ENCODE assay signal across 8 cellular contexts in genomic region chr3:160921020-160921635, GRCh38.
DNase-seq lines count a peak whose midpoint lies in the region; ATAC-seq and TF ChIP-seq lines count a peak whose summit lies in the region.

No MANE protein-coding gene starts in this region.

- H3K4me1 ChIP-seq in esophagus muscularis mucosa = peaks cover 1 to 10% (median 5%) of the 10 kb centered on the region in 4 donors

- H3K36me3 ChIP-seq in esophagus muscularis mucosa = no peaks in the 10 kb centered on the region

- DNase-seq in CD14-positive monocyte (ENCODE audit: low spot score) = no peak
- peak; percentile 58 for DNase-seq in RPMI8226
- DNase-seq in esophagus muscularis mucosa (ENCODE audit: extremely low spot score) = no peak
- no peak for DNase-seq in omental fat pad (ENCODE audit: low spot score)
- no peak for DNase-seq in GDM1 (lab: John Stamatoyannopoulos, UW)

- H3K27me3 Mint-ChIP-seq in CD14-positive monocyte (ENCODE audit: low read depth in 3 of 3) = no peaks in the 10 kb centered on the region

- TF ChIP-seq CTCF in CD14-positive monocyte (IDR thresholded peaks at IDR 0.05) (peak; percentile 87), esophagus muscularis mucosa (IDR thresholded peaks at IDR 0.05) (peak; percentile 70 to 90 (median 72)), omental fat pad (IDR thresholded peaks at IDR 0.05) (no peak)

- no peaks in the 10 kb centered on the region for H3K27me3 ChIP-seq in esophagus muscularis mucosa

- 36% methylated on average over 4 of the region's 4 CpGs for WGBS in esophagus muscularis mucosa

- H3K9me3 Mint-ChIP-seq in CD14-positive monocyte = no peaks in the 10 kb centered on the region

- intact Hi-C loops in CD14-positive monocyte (cut with micrococcal nuclease) = no loop called here
- intact Hi-C loops in esophagus muscularis mucosa (cut with DNase I) = no loop called here

- ATAC-seq in GM18868 (IDR thresholded peaks at IDR 0.05; ENCODE audit: unreplicated experiment) = peak; percentile 97
- peak; percentile 80 for ATAC-seq in HG03521 (IDR thresholded peaks at IDR 0.05; ENCODE audit: unreplicated experiment)
- peak; percentile 59 for ATAC-seq in omental fat pad (ENCODE audit: low FRiP score)
- no peak for ATAC-seq in HG03457 (IDR thresholded peaks at IDR 0.05; ENCODE audit: unreplicated experiment)

- no peak overlapping the region for H3K4me3 ChIP-seq in esophagus muscularis mucosa

- H3K4me1 Mint-ChIP-seq in CD14-positive monocyte = no peaks in the 10 kb centered on the region

- no peak overlapping the region for H3K27ac Mint-ChIP-seq in CD14-positive monocyte

- TF ChIP-seq POLR2A in esophagus muscularis mucosa (IDR thresholded peaks at IDR 0.05; ENCODE audit: low read depth) = no peak

- H3K9me3 ChIP-seq in esophagus muscularis mucosa = no peaks in the 10 kb centered on the region

- no peak overlapping the region for H3K27ac ChIP-seq in esophagus muscularis mucosa (replicated peaks in 1 of 4)

- H3K36me3 Mint-ChIP-seq in CD14-positive monocyte = no peaks in the 10 kb centered on the region

- no peak overlapping the region for H3K4me3 Mint-ChIP-seq in CD14-positive monocyte

- TF ChIP-seq EP300 in esophagus muscularis mucosa (IDR thresholded peaks at IDR 0.05) = no peak

Comparison
In these comparisons a context has a peak if more than half of its experiments do, and no peak if none do; other contexts are left out.
1. CTCF ChIP-seq: peak in CD14-positive monocyte (single experiment) and esophagus muscularis mucosa (3 of 3); none in omental fat pad (0 of 3).